In the genomic region with DNA sequence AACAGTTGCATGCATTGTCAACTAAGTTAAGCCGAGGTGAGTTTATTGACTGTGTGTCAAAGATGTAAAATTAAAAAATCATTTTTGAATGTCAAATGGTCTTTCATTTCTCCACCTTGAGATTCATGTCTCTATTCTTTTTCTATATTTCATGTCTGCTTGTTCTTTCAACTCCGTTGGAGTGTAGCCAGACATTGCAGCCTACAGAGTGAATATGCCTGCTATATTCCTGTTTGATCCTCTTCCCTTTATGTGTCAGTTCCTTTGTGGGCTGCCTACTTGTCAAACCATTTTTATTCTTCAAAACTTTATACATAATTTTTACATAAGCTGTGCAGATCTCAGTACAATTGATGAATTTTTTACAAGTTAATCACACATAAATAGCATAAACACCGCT, we compare ENCODE assay signal across 20 cellular contexts.
"Had no signal": no experiment of that assay in that cellular context is flagged by ENCODE, and none has a peak within 500 bp of the region (broad histone marks: within the 10 kb centered on the region; RNA-seq: fewer than 3 reads in every experiment).

No MANE protein-coding gene starts in this region.

- DNase-seq: effector memory CD4-positive, alpha-beta T cell; gastrocnemius medialis; left cardiac atrium; left ventricle myocardium inferior; lower lobe of right lung; midbrain; nucleus accumbens; ovary; right cardiac atrium; small intestine; stimulated activated CD4-positive, alpha-beta T cell treated with anti-CD3 and anti-CD28 coated beads, Interleukin-12 subunit alpha, Interleukin-12 subunit beta, amount 100 ng/mL, for 4 hours; stimulated activated naive CD4-positive, alpha-beta T cell; stomach; substantia nigra; trophoblast cell had no signal

- FAIRE-seq: keratinocyte, small intestine, urothelium cell line had no signal

- H3K4me1 ChIP-seq: gastrocnemius medialis, left ventricle myocardium inferior, lower lobe of right lung, neural progenitor cell, stomach had no signal

- H3K27ac ChIP-seq: gastrocnemius medialis, left ventricle myocardium inferior, lower lobe of right lung, neural progenitor cell, ovary, stomach had no signal

- H3K9me3 ChIP-seq: gastrocnemius medialis, left ventricle myocardium inferior, lower lobe of right lung, ovary, stomach had no signal

- H3K4me3 ChIP-seq: gastrocnemius medialis, left ventricle myocardium inferior, lower lobe of right lung, neural progenitor cell, ovary, stomach had no signal

- H3K36me3 ChIP-seq: gastrocnemius medialis, left ventricle myocardium inferior, lower lobe of right lung, neural progenitor cell, ovary, stomach had no signal

- H3K27me3 ChIP-seq: gastrocnemius medialis, neural progenitor cell, ovary, stomach had no signal

- ATAC-seq: esophagus mucosa; gastrocnemius medialis; left cardiac atrium; lower lobe of right lung; natural killer cell treated with Interleukin-12 subunit alpha and Interleukin-12 subunit beta and Interleukin-15 and Interleukin-18, amount 100 ng/mL, for 72 hours; right cardiac atrium had no signal
